ENCODE assay signal across 17 cellular contexts in the genomic region with DNA sequence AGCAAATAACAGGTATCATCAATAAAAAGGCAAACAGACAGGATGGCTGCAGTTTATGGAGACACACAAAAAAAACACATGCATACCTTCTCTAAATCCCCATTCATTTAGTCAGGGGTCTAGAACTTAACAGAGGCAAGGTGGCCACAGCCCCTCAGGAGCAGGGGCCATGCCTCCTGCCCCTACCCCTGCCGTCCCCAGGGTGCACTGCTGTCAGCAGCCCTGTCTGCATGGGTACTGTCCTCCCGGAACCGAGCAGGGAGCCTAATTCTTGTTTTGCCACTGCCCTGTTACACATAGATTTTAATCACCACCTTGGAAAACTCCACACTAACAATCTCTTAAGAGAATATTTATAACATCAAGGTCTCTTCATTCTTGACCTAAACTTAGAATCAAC. TPM values are rescaled to one million over a fixed set of nuclear protein-coding genes. Genes with fewer than 3 reads are reported as not detected.
DNase-seq lines count a peak whose midpoint lies in the region; ATAC-seq, FAIRE-seq and TF ChIP-seq lines count a peak whose summit lies in the region.
"Had no signal": no experiment of that assay in that cellular context is flagged by ENCODE, and none has a peak within 500 bp of the region (broad histone marks: within the 10 kb centered on the region; RNA-seq: fewer than 3 reads in every experiment).

No MANE protein-coding gene starts in this region.

- TF ChIP-seq CTCF in cardiac muscle cell (IDR thresholded peaks at IDR 0.05; ENCODE audit: low read depth, low read length) (no peak), endothelial cell of umbilical vein (IDR thresholded peaks at IDR 0.05; ENCODE audit: extremely low read depth in 1 of 2, insufficient read depth in 1 of 2, low read depth in 1 of 2, low read length in 2 of 2) (no peak), osteoblast (IDR thresholded peaks at IDR 0.05; ENCODE audit: extremely low read depth, low read depth, low read length) (no peak), uterus (IDR thresholded peaks at IDR 0.05) (no peak)

- ATAC-seq in Right ventricle myocardium superior (ENCODE audit: poor library complexity): no peak
- ATAC-seq: HCT116 had no signal

- H2AFZ ChIP-seq in endothelial cell of umbilical vein (ENCODE audit: low read depth, low read length) (no peak overlapping the region), osteoblast (ENCODE audit: low read length) (no peak overlapping the region)

- H3K4me3 Mint-ChIP-seq in activated CD4-positive, alpha-beta memory T cell treated with anti-CD3 and anti-CD28 coated beads for 36 hours: no peak overlapping the region

- H3K9ac ChIP-seq in endothelial cell of umbilical vein (replicated peaks; ENCODE audit: extremely low read depth, insufficient read depth, low read length): no peak overlapping the region
- H3K9ac ChIP-seq: BLaER1 treated with 17β-estradiol and CSF1 and Interleukin-3, amounts not matched to agents 10 nM and 100 nM; KMS-11 had no signal

- TF ChIP-seq POLR2A in endothelial cell of umbilical vein (IDR thresholded peaks at IDR 0.05; ENCODE audit: low read depth, low read length) (no peak), uterus (IDR thresholded peaks at IDR 0.05) (no peak)

- no peak for FAIRE-seq in endothelial cell of umbilical vein (lab: Jason Lieb, UNC)

- H3K4me1 ChIP-seq in cardiac muscle cell (ENCODE audit: low read depth) (peaks cover 61% of the 10 kb centered on the region), endothelial cell of umbilical vein (ENCODE audit: control insufficient read depth, extremely low read depth, insufficient read depth, low read length) (peaks cover 28% of the 10 kb centered on the region), osteoblast (ENCODE audit: insufficient read depth, low read length) (peaks cover 57% of the 10 kb centered on the region), uterus (peaks cover 0 to 3% of the 10 kb centered on the region in 2 donors)

- CTCF ChIA-PET in endothelial cell of umbilical vein (lab: Charles Lee): no interaction called here
- CTCF ChIA-PET in activated CD4-positive, alpha-beta memory T cell treated with anti-CD3 and anti-CD28 coated beads for 36 hours (lab: Charles Lee): no interaction called here

- H3K27ac ChIP-seq in cardiac muscle cell: peak overlapping the region; percentile 96
- no peak overlapping the region for H3K27ac ChIP-seq in endothelial cell of umbilical vein (ENCODE audit: insufficient read depth, low read depth, low read length)
- peak overlapping the region; percentile 66 for H3K27ac ChIP-seq in osteoblast (ENCODE audit: low read depth, low read length)
- H3K27ac ChIP-seq in uterus: peak overlapping the region; percentile 35 to 51
- H3K27ac ChIP-seq: BLaER1 treated with 17β-estradiol and CSF1 and Interleukin-3, amounts not matched to agents 10 nM and 100 nM; KMS-11 had no signal

- H3K4me3 ChIP-seq in cardiac muscle cell (no peak overlapping the region), endothelial cell of umbilical vein (replicated peaks in 1 of 3; ENCODE audit: insufficient read depth in 1 of 3, low read depth in 1 of 3, low read length in 3 of 3) (no peak overlapping the region), osteoblast (ENCODE audit: insufficient read depth, low read length) (no peak overlapping the region), uterus (no peak overlapping the region)
- H3K4me3 ChIP-seq: BLaER1 treated with 17β-estradiol and CSF1 and Interleukin-3, amounts not matched to agents 10 nM and 100 nM had no signal

- H4K20me1 ChIP-seq in endothelial cell of umbilical vein (replicated peaks; ENCODE audit: control insufficient read depth, extremely low read depth, insufficient read depth, low read length) (no peaks in the 10 kb centered on the region), osteoblast (ENCODE audit: insufficient read depth, low read length) (peaks cover 4% of the 10 kb centered on the region)
- H4K20me1 ChIP-seq: BLaER1 treated with 17β-estradiol and CSF1 and Interleukin-3, amounts not matched to agents 10 nM and 100 nM had no signal

- dilution Hi-C loops in endothelial cell of umbilical vein (cut with MboI; ENCODE audit: extremely low pct_ligation_motif_present, low sequenced_read_pairs): no loop called here

- H3K27me3 ChIP-seq in cardiac muscle cell: no peaks in the 10 kb centered on the region
- H3K27me3 ChIP-seq in endothelial cell of umbilical vein (ENCODE audit: control insufficient read depth in 2 of 2, insufficient read depth in 2 of 2, low read length in 2 of 2): no peaks in the 10 kb centered on the region
- no peaks in the 10 kb centered on the region for H3K27me3 ChIP-seq in osteoblast (ENCODE audit: insufficient read depth, low read length)
- H3K27me3 ChIP-seq in uterus: no peaks in the 10 kb centered on the region
- H3K27me3 ChIP-seq: BLaER1 treated with 17β-estradiol and CSF1 and Interleukin-3, amounts not matched to agents 10 nM and 100 nM had no signal

- H3K36me3 ChIP-seq in cardiac muscle cell: no peaks in the 10 kb centered on the region
- no peaks in the 10 kb centered on the region for H3K36me3 ChIP-seq in endothelial cell of umbilical vein (ENCODE audit: control insufficient read depth in 2 of 2, extremely low read depth in 1 of 2, insufficient read depth in 2 of 2, low read length in 2 of 2)
- H3K36me3 ChIP-seq in osteoblast (ENCODE audit: insufficient read depth, low read length): no peaks in the 10 kb centered on the region
- no peaks in the 10 kb centered on the region for H3K36me3 ChIP-seq in uterus
- H3K36me3 ChIP-seq: BLaER1 treated with 17β-estradiol and CSF1 and Interleukin-3, amounts not matched to agents 10 nM and 100 nM had no signal

- H3K27ac Mint-ChIP-seq in activated CD4-positive, alpha-beta memory T cell treated with anti-CD3 and anti-CD28 coated beads for 36 hours: no peak overlapping the region

- no peaks in the 10 kb centered on the region for H3K9me3 Mint-ChIP-seq in activated CD4-positive, alpha-beta memory T cell treated with anti-CD3 and anti-CD28 coated beads for 36 hours

- peaks cover 2% of the 10 kb centered on the region for H3K27me3 Mint-ChIP-seq in activated CD4-positive, alpha-beta memory T cell treated with anti-CD3 and anti-CD28 coated beads for 36 hours

- POLR2A ChIA-PET in endothelial cell of umbilical vein (lab: Charles Lee): no interaction called here
- POLR2A ChIA-PET in activated CD4-positive, alpha-beta memory T cell treated with anti-CD3 and anti-CD28 coated beads for 36 hours (lab: Charles Lee): no interaction called here

- no peaks in the 10 kb centered on the region for H3K9me1 ChIP-seq in endothelial cell of umbilical vein (replicated peaks; ENCODE audit: control insufficient read depth, extremely low read depth, insufficient read depth, low read length)

- H3K79me2 ChIP-seq in endothelial cell of umbilical vein (ENCODE audit: control insufficient read depth, insufficient read depth, low read length) (no peaks in the 10 kb centered on the region), osteoblast (ENCODE audit: insufficient read depth, low read length) (peaks cover 62% of the 10 kb centered on the region)

- H3K4me2 ChIP-seq in endothelial cell of umbilical vein (ENCODE audit: insufficient read depth, low read length) (peak overlapping the region; percentile 25), osteoblast (ENCODE audit: insufficient read depth, low read length) (peak overlapping the region; percentile 68)
- H3K4me2 ChIP-seq: BLaER1 treated with 17β-estradiol and CSF1 and Interleukin-3, amounts not matched to agents 10 nM and 100 nM; KMS-11 had no signal

- no peaks in the 10 kb centered on the region for H3K36me3 Mint-ChIP-seq in activated CD4-positive, alpha-beta memory T cell treated with anti-CD3 and anti-CD28 coated beads for 36 hours

- H3K4me1 Mint-ChIP-seq in activated CD4-positive, alpha-beta memory T cell treated with anti-CD3 and anti-CD28 coated beads for 36 hours (ENCODE audit: low read depth): peaks cover 11% of the 10 kb centered on the region

- DNase-seq in cardiac muscle cell (ENCODE audit: low read depth in 1 of 2, low spot score in 1 of 2) (no peak), Right ventricle myocardium superior (no peak), endothelial cell of umbilical vein (ENCODE audit: low read depth, low spot score) (no peak), osteoblast (ENCODE audit: insufficient read length, low spot score, missing footprints) (no peak), uterus (no peak), NCI-H2171 treated with DMSO at 0.1 percent for 48 hours (lab: John Stamatoyannopoulos, UW) (no peak)
- DNase-seq in stimulated activated CD4-positive, alpha-beta T cell treated with anti-CD3 and anti-CD28 coated beads, Interleukin-2, amount 100 ng/mL, for 48 hours: no peak
- no peak for DNase-seq in activated CD4-positive, alpha-beta memory T cell treated with anti-CD3 and anti-CD28 coated beads for 36 hours
- DNase-seq: 8988T, NCI-H1092 treated with DMSO at 0.1 percent for 48 hours, NCI-H1694, NCI-H2107, NCI-H446 had no signal

- BruUV-seq in endothelial cell of umbilical vein (replicated peaks; lab: Mats Ljungman, UMichigan): no TSS peak

- H3K9me3 ChIP-seq in cardiac muscle cell (ENCODE audit: low read depth) (no peaks in the 10 kb centered on the region), endothelial cell of umbilical vein (replicated peaks; ENCODE audit: control insufficient read depth, insufficient read depth, low read length) (no peaks in the 10 kb centered on the region), osteoblast (ENCODE audit: low read depth, low read length) (no peaks in the 10 kb centered on the region), uterus (no peaks in the 10 kb centered on the region)
- H3K9me3 ChIP-seq: BLaER1 treated with 17β-estradiol and CSF1 and Interleukin-3, amounts not matched to agents 10 nM and 100 nM had no signal

- intact Hi-C loops in Right ventricle myocardium superior (cut with DNase I) (no loop called here), endothelial cell of umbilical vein (cut with micrococcal nuclease) (no loop called here), uterus (cut with DNase I; ENCODE audit: low total_unique reads) (no loop called here)
- intact Hi-C loops in activated CD4-positive, alpha-beta memory T cell treated with anti-CD3 and anti-CD28 coated beads for 36 hours (cut with micrococcal nuclease): loop anchor here (5.0 to 10.0 kb wide), 2 partner anchors 79 to 172 kb away; no protein-coding TSS in a partner anchor

RNA-seq across cellular contexts. Expression of a gene that starts 39.0 kb away (rescaled TPM):
- total RNA-seq in cardiac muscle cell (25.6 and 48.4 TPM in 2 replicates), Right ventricle myocardium superior (1.7 TPM), endothelial cell of umbilical vein (0.88 TPM in 1 of 2 replicates, not detected in the other), osteoblast (6.9 and 8.3 TPM in 2 replicates), uterus (10 to 100 TPM in 2 of 4 donors, 1 to 10 TPM in 1, under 1 TPM in 1; 0.51 to 37.5 (median 15.6) TPM)
- polyA plus RNA-seq in cardiac muscle cell (29.3 and 50.4 TPM in 2 replicates), endothelial cell of umbilical vein (not detected in 2 replicates)
- 0.04 TPM in 2 replicates for polyA plus RNA-seq in endothelial cell of umbilical vein (2011; cell fraction: cytosol; rRNA removed)
- polyA plus RNA-seq in endothelial cell of umbilical vein (2011; cell fraction: nucleus; rRNA removed): not detected in 2 replicates
- 1.8 and 3.0 TPM in 2 replicates for polyA plus RNA-seq in endothelial cell of umbilical vein (2012)
- 0.19 TPM in 1 of 2 replicates, not detected in the other for polyA minus RNA-seq in endothelial cell of umbilical vein
- polyA minus RNA-seq in endothelial cell of umbilical vein (2011; cell fraction: cytosol; rRNA and poly(A)+ RNA removed): not detected
- polyA minus RNA-seq in endothelial cell of umbilical vein (2011; cell fraction: nucleus; rRNA and poly(A)+ RNA removed): not detected in 2 replicates
- total RNA-seq in activated CD4-positive, alpha-beta memory T cell treated with anti-CD3 and anti-CD28 coated beads for 36 hours: not detected
- total RNA-seq: MCF 10A had no signal
